In genomic region chr13:55664178-55664577, GRCh38 we compare ENCODE assay signal across 26 cellular contexts.
"Had no signal": no experiment of that assay in that cellular context is flagged by ENCODE, and none has a peak within 500 bp of the region (broad histone marks: within the 10 kb centered on the region; RNA-seq: fewer than 3 reads in every experiment).

No MANE protein-coding gene starts in this region.

- DNase-seq: cortex of kidney; effector memory CD8-positive, alpha-beta T cell; heart left ventricle; kidney; left lung; mesenchymal stem cell; midbrain; naive thymus-derived CD4-positive, alpha-beta T cell; stimulated activated CD4-positive, alpha-beta T cell treated with anti-CD3 and anti-CD28 coated beads, Interleukin-12 subunit alpha, Interleukin-12 subunit beta, amount 100 ng/mL, for 4 hours; stimulated activated CD4-positive, alpha-beta T cell treated with anti-CD3 and anti-CD28 coated beads, Interleukin-1b, Interleukin-23, amount 100 ng/mL, for 48 hours; stimulated activated CD4-positive, alpha-beta T cell treated with anti-CD3 and anti-CD28 coated beads, Interleukin-4, amount 100 ng/mL, for 1 hour; stimulated activated CD8-positive, alpha-beta memory T cell treated with anti-CD3 and anti-CD28 coated beads, Interleukin-4, amount 100 ng/mL, for 48 hours; stimulated activated naive CD4-positive, alpha-beta T cell; stimulated activated naive CD8-positive, alpha-beta T cell treated with anti-CD3 and anti-CD28 coated beads, Interleukin-15, amount 100 ng/mL, for 72 hours; thyroid gland; trophoblast cell had no signal

- H3K27ac Mint-ChIP-seq: effector memory CD8-positive, alpha-beta T cell; naive thymus-derived CD4-positive, alpha-beta T cell; nephron; neural progenitor cell; progenitor cell of endocrine pancreas; stimulated activated naive CD8-positive, alpha-beta T cell treated with anti-CD3 and anti-CD28 coated beads, Interleukin-15, amount 100 ng/mL, for 72 hours had no signal

- H3K4me1 ChIP-seq: heart left ventricle, left lung, parathyroid adenoma, right atrium auricular region, suprapubic skin, thyroid gland, vagina had no signal

- H3K4me3 Mint-ChIP-seq: effector memory CD8-positive, alpha-beta T cell; naive thymus-derived CD4-positive, alpha-beta T cell; nephron; neural progenitor cell; stimulated activated naive CD8-positive, alpha-beta T cell treated with anti-CD3 and anti-CD28 coated beads, Interleukin-15, amount 100 ng/mL, for 72 hours had no signal

- H3K4me3 ChIP-seq: heart left ventricle, hepatocyte, left lung, neural progenitor cell, right atrium auricular region, smooth muscle cell, suprapubic skin, thyroid gland, vagina had no signal

- ATAC-seq: effector memory CD8-positive, alpha-beta T cell; heart left ventricle; left lung; naive thymus-derived CD4-positive, alpha-beta T cell; sciatic nerve; stimulated activated naive CD8-positive, alpha-beta T cell treated with anti-CD3 and anti-CD28 coated beads, Interleukin-15, amount 100 ng/mL, for 72 hours had no signal

- H3K79me2 ChIP-seq: hepatocyte, parathyroid adenoma had no signal

- H3K27ac ChIP-seq: heart left ventricle, hepatocyte, left lung, neural progenitor cell, parathyroid adenoma, right atrium auricular region, suprapubic skin, thyroid gland, vagina had no signal

- H3K36me3 Mint-ChIP-seq: naive thymus-derived CD4-positive, alpha-beta T cell; neural progenitor cell had no signal

- H3K36me3 ChIP-seq: heart left ventricle, left lung, neural progenitor cell, right atrium auricular region, suprapubic skin, thyroid gland, vagina had no signal

- H3K4me1 Mint-ChIP-seq: naive thymus-derived CD4-positive, alpha-beta T cell; neural progenitor cell; stimulated activated naive CD8-positive, alpha-beta T cell treated with anti-CD3 and anti-CD28 coated beads, Interleukin-15, amount 100 ng/mL, for 72 hours had no signal

- H2AFZ ChIP-seq: hepatocyte, neural progenitor cell, parathyroid adenoma had no signal

- H3K9me3 ChIP-seq: left lung, right atrium auricular region, suprapubic skin, thyroid gland, vagina had no signal

- H3K27me3 ChIP-seq: heart left ventricle, hepatocyte, left lung, neural progenitor cell, right atrium auricular region, suprapubic skin, thyroid gland, vagina had no signal

- H3K9ac ChIP-seq: neural progenitor cell, parathyroid adenoma had no signal

- H3K27me3 Mint-ChIP-seq: effector memory CD8-positive, alpha-beta T cell; naive thymus-derived CD4-positive, alpha-beta T cell; stimulated activated naive CD8-positive, alpha-beta T cell treated with anti-CD3 and anti-CD28 coated beads, Interleukin-15, amount 100 ng/mL, for 72 hours had no signal

- H3K4me2 ChIP-seq: hepatocyte, neural progenitor cell, smooth muscle cell had no signal
